Comparison of ENCODE assay signal across 1 cellular context in genomic region chr5:79008362-79008761, GRCh38.
TF ChIP-seq lines count a peak whose summit lies in the region.

No MANE protein-coding gene starts in this region.

TF ChIP-seq in GM23338, 12 proteins besides CTCF, POLR2A, EP300 and RAD21 (continued from another document):
- TF ChIP-seq ZNF462 (CRISPR knock-in tag; IDR thresholded peaks at IDR 0.05) (no peak), STAT1 (IDR thresholded peaks at IDR 0.05; ENCODE audit: unreplicated experiment) (no peak), ZNF331 (CRISPR knock-in tag; IDR thresholded peaks at IDR 0.05; ENCODE audit: low read depth) (no peak), NANOG (IDR thresholded peaks at IDR 0.05; ENCODE audit: borderline replicate concordance) (no peak), CREB1 (CRISPR knock-in tag; IDR thresholded peaks at IDR 0.05; ENCODE audit: low read depth) (no peak), EZH2phosphoT487 (IDR thresholded peaks at IDR 0.05; ENCODE audit: unreplicated experiment) (no peak), ETS1 (IDR thresholded peaks at IDR 0.05) (no peak)
